In the genomic region with DNA sequence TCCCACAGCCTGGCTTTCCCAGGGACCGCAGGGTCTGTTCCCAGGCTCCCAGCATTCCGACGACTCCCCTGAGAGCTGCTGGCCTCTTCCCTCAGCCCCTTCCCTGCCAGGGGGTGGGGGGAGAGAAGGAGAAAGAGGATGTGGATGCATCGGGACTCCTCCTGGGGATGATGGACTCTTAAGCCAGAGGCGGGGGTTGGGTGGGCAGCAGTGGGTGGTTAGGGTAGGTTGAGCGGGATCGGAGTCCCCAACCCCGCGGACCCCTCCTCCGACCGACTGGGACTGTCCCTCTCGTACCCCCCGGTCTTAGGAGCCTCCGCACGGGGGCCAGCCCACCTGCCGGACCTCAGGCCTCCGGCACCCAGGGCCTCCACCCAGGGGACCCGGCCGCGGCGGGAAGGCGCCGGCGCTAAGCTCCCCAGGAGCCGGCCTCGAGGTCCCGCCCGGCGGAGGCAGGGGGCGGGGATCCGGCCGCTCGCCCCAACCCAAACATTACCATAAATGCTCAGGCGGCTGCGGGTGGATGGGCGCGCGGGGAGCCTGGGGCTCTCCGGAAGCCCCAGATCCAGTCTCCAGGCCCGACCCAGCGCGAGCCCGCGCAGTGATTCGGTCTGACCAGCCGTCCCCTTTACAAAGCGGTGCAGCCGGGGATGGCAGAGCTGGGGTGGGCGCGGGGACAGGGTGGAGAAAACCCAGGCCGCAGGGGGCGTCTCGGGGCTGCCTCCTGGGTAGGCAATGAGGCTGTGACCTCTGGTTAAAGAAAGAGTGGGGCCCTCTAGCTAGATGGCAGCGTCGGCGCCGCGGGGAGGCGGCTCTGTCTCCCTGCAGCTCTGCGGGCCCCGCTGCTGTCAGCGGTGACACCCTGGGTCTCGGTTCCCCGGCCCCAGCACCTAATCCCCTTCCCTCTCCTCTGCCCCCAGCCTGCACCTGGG, we compare ENCODE assay signal across 8 cellular contexts. TPM values are rescaled to one million over a fixed set of nuclear protein-coding genes. Genes with fewer than 3 reads are reported as not detected.
DNase-seq lines count a peak whose midpoint lies in the region; ATAC-seq and TF ChIP-seq lines count a peak whose summit lies in the region.

No MANE protein-coding gene starts in this region.

- no peaks in the 10 kb centered on the region for H3K9me3 Mint-ChIP-seq in MCF 10A (ENCODE audit: unreplicated experiment)

- H3K36me3 ChIP-seq in smooth muscle cell (ENCODE audit: low read depth), result no peaks in the 10 kb centered on the region

- H3K9ac ChIP-seq in smooth muscle cell (ENCODE audit: low read depth), result peak overlapping the region; percentile 39

- no peaks in the 10 kb centered on the region for H3K27me3 Mint-ChIP-seq in MCF 10A (ENCODE audit: insufficient read depth, unreplicated experiment)

- H3K27ac Mint-ChIP-seq in MCF 10A (ENCODE audit: low read depth, unreplicated experiment), result peak overlapping the region; percentile 35

- peak overlapping the region; percentile 91 for H2AFZ ChIP-seq in smooth muscle cell (ENCODE audit: low read depth)

- TF ChIP-seq CTCF in MCF 10A (IDR thresholded peaks at IDR 0.05; ENCODE audit: unreplicated experiment) (no peak), smooth muscle cell (IDR thresholded peaks at IDR 0.05; ENCODE audit: borderline replicate concordance, insufficient read depth, poor library complexity, severe bottlenecking) (no peak)

- 3% methylated on average over 47 of the region's 64 CpGs for WGBS in smooth muscle cell (ENCODE audit: low lambda C conversion rate)

- DNase-seq in RPMI7951 (ENCODE audit: low read depth) (peak; percentile 88), MCF 10A (ENCODE audit: unreplicated experiment) (peak; percentile 59), iPS-NIHi7 (ENCODE audit: extremely low spot score) (peak; percentile 51), smooth muscle cell (lab: John Stamatoyannopoulos, UW; ENCODE audit: unreplicated experiment) (no peak), DMS79 (lab: John Stamatoyannopoulos, UW) (no peak)

- ATAC-seq in GM18502 (IDR thresholded peaks at IDR 0.05; ENCODE audit: poor library complexity, unreplicated experiment) (peak; percentile 43), HG02642 (IDR thresholded peaks at IDR 0.05; ENCODE audit: poor library complexity, unreplicated experiment) (peak; percentile 52), GM18873 (IDR thresholded peaks at IDR 0.05; ENCODE audit: low FRiP score, unreplicated experiment) (no peak)

- H3K27me3 ChIP-seq in smooth muscle cell (ENCODE audit: low read depth), result no peaks in the 10 kb centered on the region

- H3F3A ChIP-seq in smooth muscle cell (ENCODE audit: low read depth), result peaks cover 43% of the 10 kb centered on the region

- no peaks in the 10 kb centered on the region for H3K9me3 ChIP-seq in smooth muscle cell (replicated peaks; ENCODE audit: low read depth)

- no TSS peak for BruUV-seq in MCF 10A (replicated peaks; lab: Mats Ljungman, UMichigan)

- H3K4me2 ChIP-seq in smooth muscle cell, result peak overlapping the region; percentile 98

- peaks cover 14% of the 10 kb centered on the region for H3K4me1 Mint-ChIP-seq in MCF 10A (ENCODE audit: insufficient read depth, unreplicated experiment)

- no peaks in the 10 kb centered on the region for H3K79me2 ChIP-seq in smooth muscle cell (ENCODE audit: low read depth)

- H3K27ac ChIP-seq in smooth muscle cell (ENCODE audit: low read depth), result peak overlapping the region; percentile 46

- H3K4me3 ChIP-seq in smooth muscle cell, result peak overlapping the region; percentile 60

- no peaks in the 10 kb centered on the region for H4K20me1 ChIP-seq in smooth muscle cell (ENCODE audit: low read depth)

- no peaks in the 10 kb centered on the region for H3K36me3 Mint-ChIP-seq in MCF 10A (ENCODE audit: insufficient read depth, unreplicated experiment)

- intact Hi-C loops in MCF 10A (cut with micrococcal nuclease), result loop anchor here (1.0 kb wide), 1 partner anchor 153 kb away; no protein-coding TSS in a partner anchor

- peak overlapping the region; percentile 53 for H3K4me3 Mint-ChIP-seq in MCF 10A (ENCODE audit: unreplicated experiment)

- H3K4me1 ChIP-seq in smooth muscle cell (ENCODE audit: low read depth), result peaks cover 52% of the 10 kb centered on the region

- POLR2A ChIA-PET in MCF 10A (lab: Yijun Ruan, JAX), result interaction anchor here (0.7 to 1.3 kb wide), 7 partner anchors 13 to 408 kb away, joined by 3 to 4 read pairs (median 3); a partner anchor contains a TSS

- CTCF ChIA-PET in MCF 10A (lab: Yijun Ruan, JAX), result interaction anchor here (0.6 to 6.8 kb wide), 18 partner anchors 13 to 1280 kb away, joined by 3 to 97 read pairs (median 3); a partner anchor contains a TSS

RNA-seq across cellular contexts. Expression of a gene that starts 3.9 kb away (rescaled TPM):
- 57.2 and 91.7 TPM in 2 replicates for total RNA-seq in RPMI7951 (2014; rRNA removed; shearing (Covaris generic))
- total RNA-seq in MCF 10A (2022) (3.5 TPM in 2 replicates), smooth muscle cell (138 and 160 TPM in 2 replicates)
- 30.7 and 32.1 TPM in 2 replicates for polyA plus RNA-seq in smooth muscle cell

RNA-seq across cellular contexts. Expression of a gene that starts 13.5 kb away (rescaled TPM):
- total RNA-seq in RPMI7951 (2014; rRNA removed; shearing (Covaris generic)), result 9.0 and 9.1 TPM in 2 replicates
- 19.2 and 20.9 TPM in 2 replicates for total RNA-seq in MCF 10A (2022)
- 14.6 and 16.1 TPM in 2 replicates for total RNA-seq in smooth muscle cell
- 53.3 and 63.1 TPM in 2 replicates for polyA plus RNA-seq in smooth muscle cell

RNA-seq across cellular contexts. Expression of a gene that starts 19.8 kb away (rescaled TPM):
- 2.3 and 4.4 TPM in 2 replicates for total RNA-seq in RPMI7951 (2014; rRNA removed; shearing (Covaris generic))
- total RNA-seq in MCF 10A (2022), result not detected in 2 replicates
- 1.4 and 7.0 TPM in 2 replicates for total RNA-seq in smooth muscle cell
- polyA plus RNA-seq in smooth muscle cell, result 5.2 and 7.2 TPM in 2 replicates

RNA-seq across cellular contexts. Expression of a gene that starts 25.6 kb away (rescaled TPM):
- not detected in 2 replicates for total RNA-seq in RPMI7951 (2014; rRNA removed; shearing (Covaris generic))
- total RNA-seq in MCF 10A (2022) (not detected in 2 replicates), smooth muscle cell (not detected in 2 replicates)
- not detected in 2 replicates for polyA plus RNA-seq in smooth muscle cell

Comparison
In these comparisons a context has a peak if more than half of its experiments do, and no peak if none do; other contexts are left out.
1. DNase-seq: peak in RPMI7951 (single experiment), MCF 10A (single experiment) and iPS-NIHi7 (single experiment); none in smooth muscle cell (single experiment) and DMS79 (single experiment).
2. RNA of a gene that starts 3.9 kb away (total RNA-seq): 138 to 160 TPM in smooth muscle cell and 57.2 to 91.7 TPM in RPMI7951; 3.5 TPM in MCF 10A; every median in the first group is over 10 times any median in the second.